In genomic region chr17:10337976-10338375, GRCh38 we compare ENCODE assay signal across 34 cellular contexts. TPM values are rescaled to one million over a fixed set of nuclear protein-coding genes. Genes with fewer than 3 reads are reported as not detected.
A peak's percentile ranks its signal among the peaks of the same experiment; 100 is the strongest.
DNase-seq lines count a peak whose midpoint lies in the region; ATAC-seq and TF ChIP-seq lines count a peak whose summit lies in the region.
"Had no signal": no experiment of that assay in that cellular context is flagged by ENCODE, and none has a peak within 500 bp of the region (broad histone marks: within the 10 kb centered on the region; RNA-seq: fewer than 3 reads in every experiment).

No MANE protein-coding gene starts in this region.

- no peak overlapping the region for H2BK5ac ChIP-seq in mesenchymal stem cell (ENCODE audit: low read depth, low read length, poor library complexity, severe bottlenecking)

- H3K9me2 ChIP-seq in GM23248 (ENCODE audit: insufficient read depth) (no peaks in the 10 kb centered on the region), PC-3 (replicated peaks; ENCODE audit: low read length) (no peaks in the 10 kb centered on the region)

- no peaks in the 10 kb centered on the region for H3K79me1 ChIP-seq in mesenchymal stem cell (replicated peaks; ENCODE audit: low read length, poor library complexity, severe bottlenecking)

- no peak overlapping the region for H3K14ac ChIP-seq in mesenchymal stem cell (ENCODE audit: low read length in 2 of 2)

- H3K36me3 ChIP-seq in GM23248 (ENCODE audit: low read depth) (no peaks in the 10 kb centered on the region), mesenchymal stem cell (ENCODE audit: control insufficient read depth in 1 of 2, insufficient read depth in 2 of 2, low read depth in 1 of 2, low read length in 2 of 2) (no peaks in the 10 kb centered on the region), PC-3 (ENCODE audit: low read depth, low read length) (no peaks in the 10 kb centered on the region)
- H3K36me3 ChIP-seq: brain microvascular endothelial cell, HAP-1, lower lobe of right lung, prostate gland, tibial nerve had no signal

- H3F3A ChIP-seq in GM23248 (ENCODE audit: insufficient read depth) = no peaks in the 10 kb centered on the region
- H3F3A ChIP-seq in PC-3 (ENCODE audit: low read length, unreplicated experiment) = no peaks in the 10 kb centered on the region

- H3K79me2 ChIP-seq in GM23248 (ENCODE audit: insufficient read depth) (no peaks in the 10 kb centered on the region), PC-3 (ENCODE audit: low read length) (no peaks in the 10 kb centered on the region)

- H4K20me1 ChIP-seq in GM23248 (ENCODE audit: insufficient read depth) (no peaks in the 10 kb centered on the region), PC-3 (ENCODE audit: low read length) (no peaks in the 10 kb centered on the region)

- H3K4me3 ChIP-seq in GM23248 = no peak overlapping the region
- no peak overlapping the region for H3K4me3 ChIP-seq in mesenchymal stem cell (ENCODE audit: insufficient read depth in 1 of 2, low read depth in 1 of 2, low read length in 2 of 2)
- H3K4me3 ChIP-seq in PC-3 (ENCODE audit: low read length) = no peak overlapping the region
- H3K4me3 ChIP-seq: dorsolateral prefrontal cortex, HAP-1, lower lobe of right lung, prostate gland, tibial nerve had no signal

- TF ChIP-seq CTCF in PC-3 (conservative IDR thresholded peaks at IDR 0.05; ENCODE audit: low read depth, low read length) = no peak

- H3K9ac ChIP-seq in GM23248 (no peak overlapping the region), mesenchymal stem cell (ENCODE audit: low read length) (no peak overlapping the region), PC-3 (ENCODE audit: low read length) (no peak overlapping the region)

- H3K27ac ChIP-seq in GM23248 (no peak overlapping the region), mesenchymal stem cell (ENCODE audit: low read length, poor library complexity, severe bottlenecking) (no peak overlapping the region), PC-3 (ENCODE audit: low read length) (no peak overlapping the region)
- H3K27ac ChIP-seq: brain microvascular endothelial cell, lower lobe of right lung, prostate gland, tibial nerve, VCaP had no signal

- ATAC-seq in PC-3 (no peak), GM18502 (IDR thresholded peaks at IDR 0.05; ENCODE audit: poor library complexity, unreplicated experiment) (no peak), HG03175 (IDR thresholded peaks at IDR 0.05; ENCODE audit: unreplicated experiment) (no peak), GM18870 (IDR thresholded peaks at IDR 0.05; ENCODE audit: unreplicated experiment) (no peak)
- ATAC-seq: activated T-helper 17 cell treated with anti-CD3 and anti-CD28 coated beads, Interleukin-2, amount 50 U/mL, for 72 hours; lower lobe of right lung; naive thymus-derived CD8-positive, alpha-beta T cell; sciatic nerve had no signal

- CTCF ChIA-PET in PC-3 (lab: Charles Lee) = no interaction called here

- no peak overlapping the region for H3K23ac ChIP-seq in mesenchymal stem cell (ENCODE audit: low read length in 2 of 2)

- no peak overlapping the region for H2BK15ac ChIP-seq in mesenchymal stem cell (ENCODE audit: low read depth, poor library complexity, severe bottlenecking)

- 53 to 59% methylated on average over 9 of the region's 9 CpGs for WGBS in GM23248 (ENCODE audit: low coverage in 1 of 2, low lambda C conversion rate in 2 of 2, missing lambda C conversion rate in 2 of 2), 2 experiments
- 71% methylated on average over 8 of the region's 9 CpGs for WGBS in mesenchymal stem cell

- H2BK120ac ChIP-seq in mesenchymal stem cell (ENCODE audit: low read depth, low read length) = no peak overlapping the region

- H3K4me2 ChIP-seq in GM23248 (ENCODE audit: unreplicated experiment) (no peak overlapping the region), mesenchymal stem cell (ENCODE audit: low read length, poor library complexity, severe bottlenecking) (no peak overlapping the region), PC-3 (ENCODE audit: low read length) (no peak overlapping the region)

- H2AFZ ChIP-seq in GM23248 (no peak overlapping the region), mesenchymal stem cell (ENCODE audit: low read depth, low read length) (no peak overlapping the region), PC-3 (ENCODE audit: low read length) (no peak overlapping the region)

- in situ Hi-C loops in GM23248 (cut with MboI) = no loop called here

- no peak overlapping the region for H3K4ac ChIP-seq in mesenchymal stem cell (ENCODE audit: low read depth in 1 of 2, low read length in 2 of 2)

- H2BK12ac ChIP-seq in mesenchymal stem cell (ENCODE audit: low read length in 2 of 2) = peak overlapping the region in 1 of 2 experiments; percentile 54

- no TSS peak for BruUV-seq in PC-3 (replicated peaks; lab: Mats Ljungman, UMichigan)

- POLR2A ChIA-PET in PC-3 (lab: Charles Lee; ENCODE audit: unreplicated experiment) = no interaction called here

- no peaks in the 10 kb centered on the region for H3K9me3 ChIP-seq in GM23248 (ENCODE audit: low read depth)
- H3K9me3 ChIP-seq in mesenchymal stem cell (ENCODE audit: control insufficient read depth, low read length) = no peaks in the 10 kb centered on the region
- no peaks in the 10 kb centered on the region for H3K9me3 ChIP-seq in PC-3 (ENCODE audit: low read length)
- H3K9me3 ChIP-seq: Caco-2, HAP-1, lower lobe of right lung, prostate gland, tibial nerve had no signal

- H3K4me1 ChIP-seq in GM23248 (ENCODE audit: insufficient read depth) (no peaks in the 10 kb centered on the region), mesenchymal stem cell (ENCODE audit: control insufficient read depth, insufficient read depth, low read depth, low read length) (no peaks in the 10 kb centered on the region), PC-3 (ENCODE audit: insufficient read depth, low read length) (no peaks in the 10 kb centered on the region)
- H3K4me1 ChIP-seq: Caco-2, HAP-1, lower lobe of right lung, prostate gland, tibial nerve had no signal

- H4K8ac ChIP-seq in mesenchymal stem cell (ENCODE audit: low read length) = no peak overlapping the region

- H4K91ac ChIP-seq in mesenchymal stem cell (ENCODE audit: low read length) = no peak overlapping the region

- H3K18ac ChIP-seq in mesenchymal stem cell (ENCODE audit: low read depth in 1 of 2, low read length in 2 of 2) = no peak overlapping the region

- DNase-seq in AG20443 (ENCODE audit: low spot score) (peak; percentile 85), GM23248 (peak; percentile 72), NCI-H524 treated with DMSO at 0.1 percent for 48 hours (lab: John Stamatoyannopoulos, UW) (peak; percentile 36), mesenchymal stem cell (peak; percentile 89), PC-3 (no peak)
- DNase-seq: ACHN; activated CD4-positive, alpha-beta T cell treated with anti-CD3 and anti-CD28 coated beads for 4 hours; activated naive CD4-positive, alpha-beta T cell treated with anti-CD3 and anti-CD28 coated beads, Interleukin-2, amount 10 ng/mL, durations not matched to agents 7 days and 5 days; brain microvascular endothelial cell; Caco-2; DMS79 treated with DMSO at 0.1 percent for 48 hours; hypothalamus; KG1; lower lobe of right lung; MM.1S; naive thymus-derived CD8-positive, alpha-beta T cell; NCI-H2081; NCI-H226; NCI-H82; SIG-M5; stimulated activated CD4-positive, alpha-beta T cell treated with anti-CD3 and anti-CD28 coated beads, Interleukin-4, amount 100 ng/mL, for 24 hours had no signal

- H2AK5ac ChIP-seq in mesenchymal stem cell (ENCODE audit: low read length, severe bottlenecking) = no peak overlapping the region

- H3K27me3 ChIP-seq in GM23248 (replicated peaks; ENCODE audit: insufficient read depth) = peaks cover 10% of the 10 kb centered on the region; the same call in 1 of the 2 replicates
- no peaks in the 10 kb centered on the region for H3K27me3 ChIP-seq in mesenchymal stem cell (ENCODE audit: control insufficient read depth in 1 of 2, insufficient read depth in 1 of 2, low read length in 2 of 2)
- H3K27me3 ChIP-seq in PC-3 (ENCODE audit: low read length) = no peaks in the 10 kb centered on the region
- H3K27me3 ChIP-seq: brain microvascular endothelial cell, tibial nerve had no signal

- intact Hi-C loops in PC-3 (cut with micrococcal nuclease) = no loop called here

RNA-seq across cellular contexts. Expression of gene MYH13, which starts 34.8 kb away (rescaled TPM):
- not detected in 2 replicates for total RNA-seq in GM23248 (2014; rRNA removed; shearing (Covaris generic))
- 0.03 TPM in 1 of 2 replicates, not detected in the other for polyA plus RNA-seq in GM23248 (2016; fragmentation: Nextera tagmentation; extraction: Ambion mirVana)
- 0.01 TPM for polyA plus RNA-seq in mesenchymal stem cell (2013, experiment 1 of 2)
- under 0.01 TPM for polyA plus RNA-seq in mesenchymal stem cell (2013, experiment 2 of 2)
- not detected in 2 replicates for total RNA-seq in PC-3 (2014; rRNA removed)
- total RNA-seq: activated T-helper 17 cell treated with anti-CD3 and anti-CD28 coated beads, Interleukin-2, amount 50 U/mL, for 72 hours; Caco-2; cerebellum; lower lobe of right lung; naive thymus-derived CD8-positive, alpha-beta T cell; occipital lobe; sciatic nerve; tibial nerve had no signal
- polyA plus RNA-seq: CD14-positive monocyte; naive thymus-derived CD8-positive, alpha-beta T cell had no signal
